15 cellular contexts compared by ENCODE assay signal in the genomic region with DNA sequence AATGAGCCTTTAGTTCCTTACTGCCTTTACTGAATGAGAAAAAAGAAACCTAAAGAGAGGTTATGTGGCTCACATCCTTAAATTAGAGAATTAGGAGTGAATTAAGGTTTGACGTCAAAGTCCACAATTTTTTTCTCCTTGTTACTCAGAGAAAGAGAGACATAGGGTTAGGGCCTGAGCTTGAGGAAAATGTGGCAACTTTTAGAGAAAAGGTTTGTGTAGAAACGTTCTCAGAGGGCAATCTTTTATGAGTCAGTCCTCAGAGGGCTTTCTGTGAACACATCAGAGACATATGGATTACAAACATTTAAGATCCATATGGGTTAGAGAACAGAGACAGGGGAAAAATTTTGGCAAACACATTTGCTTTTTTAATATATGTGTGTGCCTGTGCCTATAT.
DNase-seq lines count a peak whose midpoint lies in the region; ATAC-seq, FAIRE-seq and TF ChIP-seq lines count a peak whose summit lies in the region.
"Had no signal": no experiment of that assay in that cellular context is flagged by ENCODE, and none has a peak within 500 bp of the region (broad histone marks: within the 10 kb centered on the region; RNA-seq: fewer than 3 reads in every experiment).

No MANE protein-coding gene starts in this region.

- H2AK9ac ChIP-seq in IMR-90 (replicated peaks; ENCODE audit: low read depth, low read length, poor library complexity), result no peak overlapping the region

- no TSS peak for BruUV-seq in IMR-90 (replicated peaks; lab: Mats Ljungman, UMichigan)

- H3K36me3 Mint-ChIP-seq in astrocyte (ENCODE audit: low read depth, unreplicated experiment), result peaks cover under 1% of the 10 kb centered on the region
- H3K36me3 Mint-ChIP-seq: CD14-positive monocyte; CD4-positive, alpha-beta memory T cell had no signal

- peaks cover 5% of the 10 kb centered on the region for H3K9me3 Mint-ChIP-seq in astrocyte (ENCODE audit: unreplicated experiment)

- no peak overlapping the region for H3K56ac ChIP-seq in IMR-90 (ENCODE audit: extremely low read depth, insufficient read depth, low read length)

- ATAC-seq in IMR-90 (ENCODE audit: low read depth) (no peak), omental fat pad (ENCODE audit: low FRiP score) (no peak), heart right ventricle (no peak)

- CTCF ChIA-PET in IMR-90 (lab: Yijun Ruan, JAX), result no interaction called here

- no peaks in the 10 kb centered on the region for H3K36me3 ChIP-seq in IMR-90 (ENCODE audit: control insufficient read depth, insufficient read depth, low read length)
- H3K36me3 ChIP-seq in astrocyte (ENCODE audit: insufficient read depth, low read length), result no peaks in the 10 kb centered on the region
- no peaks in the 10 kb centered on the region for H3K36me3 ChIP-seq in smooth muscle cell (ENCODE audit: low read depth)
- no peaks in the 10 kb centered on the region for H3K36me3 ChIP-seq in heart right ventricle
- H3K36me3 ChIP-seq in uterus, result no peaks in the 10 kb centered on the region
- H3K36me3 ChIP-seq: BLaER1, HAP-1 had no signal

- in situ Hi-C loops in IMR-90 (cut with MboI; ENCODE audit: low sequenced_read_pairs), result no loop called here

- H3K79me2 ChIP-seq in astrocyte (ENCODE audit: insufficient read depth, low read length), result no peaks in the 10 kb centered on the region
- H3K79me2 ChIP-seq in smooth muscle cell (ENCODE audit: low read depth), result no peaks in the 10 kb centered on the region

- no peaks in the 10 kb centered on the region; the same call in 1 of the 2 replicates for H3K9me1 ChIP-seq in IMR-90 (ENCODE audit: insufficient read depth, low read length)

- peaks cover 59% of the 10 kb centered on the region for H3K4me1 Mint-ChIP-seq in astrocyte (ENCODE audit: low read depth, unreplicated experiment)
- H3K4me1 Mint-ChIP-seq: CD14-positive monocyte had no signal

- TF ChIP-seq RAD21 in IMR-90 (IDR thresholded peaks at IDR 0.05; ENCODE audit: low read length), result no peak

- no peak overlapping the region for H3K27ac ChIP-seq in IMR-90 (ENCODE audit: insufficient read depth, low read length)
- no peak overlapping the region for H3K27ac ChIP-seq in astrocyte (ENCODE audit: low read depth, low read length)
- peak overlapping the region; percentile 96 for H3K27ac ChIP-seq in smooth muscle cell (ENCODE audit: low read depth)
- no peak overlapping the region for H3K27ac ChIP-seq in heart right ventricle
- H3K27ac ChIP-seq in uterus, result no peak overlapping the region
- H3K27ac ChIP-seq: BLaER1 had no signal

- dilution Hi-C loops in IMR-90 (cut with HindIII; ENCODE audit: low sequenced_read_pairs, unreplicated experiment), result no loop called here

- H3K27ac Mint-ChIP-seq in astrocyte (ENCODE audit: unreplicated experiment), result peak overlapping the region; percentile 55
- H3K27ac Mint-ChIP-seq: CD14-positive monocyte had no signal

- WGBS in IMR-90 (ENCODE audit: extremely low coverage in 2 of 2, insufficient read length in 1 of 2), 2 experiments, result no CpG with 5 or more reads among the region's 2 CpGs
- 10% methylated on average over 2 of the region's 2 CpGs for WGBS in smooth muscle cell (ENCODE audit: low lambda C conversion rate)
- WGBS in heart right ventricle, 2 donors, result 90 to 91% methylated on average over 2 of the region's 2 CpGs

- H4K20me1 ChIP-seq in IMR-90 (ENCODE audit: insufficient read depth, low read length) (no peaks in the 10 kb centered on the region), astrocyte (ENCODE audit: insufficient read depth, low read length) (no peaks in the 10 kb centered on the region), smooth muscle cell (ENCODE audit: low read depth) (no peaks in the 10 kb centered on the region)
- H4K20me1 ChIP-seq: BLaER1 had no signal

- TF ChIP-seq POLR2A in IMR-90 (IDR thresholded peaks at IDR 0.05; ENCODE audit: low read depth, low read length) (no peak), uterus (IDR thresholded peaks at IDR 0.05) (no peak)

- POLR2A ChIA-PET in IMR-90 (lab: Charles Lee; ENCODE audit: unreplicated experiment), result interaction anchor here (0.7 kb wide), 1 partner anchor 219 kb away, joined by 4 read pairs; no protein-coding TSS in a partner anchor

- H3K27me3 ChIP-seq in IMR-90 (ENCODE audit: control insufficient read depth, insufficient read depth, low read length) (no peaks in the 10 kb centered on the region), astrocyte (ENCODE audit: insufficient read depth, low read length) (no peaks in the 10 kb centered on the region), smooth muscle cell (ENCODE audit: low read depth) (no peaks in the 10 kb centered on the region), heart right ventricle (no peaks in the 10 kb centered on the region), uterus (no peaks in the 10 kb centered on the region)
- H3K27me3 ChIP-seq: BLaER1 had no signal

- H4K5ac ChIP-seq in IMR-90 (ENCODE audit: low read depth, low read length), result no peak overlapping the region

- TF ChIP-seq CTCF in IMR-90 (conservative IDR thresholded peaks at IDR 0.05; ENCODE audit: low read depth, low read length), result no peak
- TF ChIP-seq CTCF in astrocyte (IDR thresholded peaks at IDR 0.05; ENCODE audit: insufficient read depth, low read depth, low read length), result no peak
- TF ChIP-seq CTCF in smooth muscle cell (IDR thresholded peaks at IDR 0.05; ENCODE audit: borderline replicate concordance, insufficient read depth, poor library complexity, severe bottlenecking), result no peak
- no peak for TF ChIP-seq CTCF in omental fat pad (IDR thresholded peaks at IDR 0.05)
- no peak for TF ChIP-seq CTCF in heart right ventricle (IDR thresholded peaks at IDR 0.05)
- TF ChIP-seq CTCF in uterus (IDR thresholded peaks at IDR 0.05), result no peak

- no peak overlapping the region for H2BK5ac ChIP-seq in IMR-90 (ENCODE audit: low read depth, low read length, poor library complexity, severe bottlenecking)

- no peak overlapping the region for H2BK20ac ChIP-seq in IMR-90 (ENCODE audit: low read depth, low read length)

- H3F3A ChIP-seq in smooth muscle cell (ENCODE audit: low read depth), result peaks cover 21% of the 10 kb centered on the region

- peaks cover 8% of the 10 kb centered on the region for H3K4me1 ChIP-seq in IMR-90 (ENCODE audit: control insufficient read depth, insufficient read depth, low read length)
- H3K4me1 ChIP-seq in astrocyte (ENCODE audit: insufficient read depth, low read length), result peaks cover 38% of the 10 kb centered on the region
- peaks cover 19% of the 10 kb centered on the region for H3K4me1 ChIP-seq in smooth muscle cell (ENCODE audit: low read depth)
- peaks cover 0 to 23% (median 7%) of the 10 kb centered on the region in 9 donors for H3K4me1 ChIP-seq in heart right ventricle
- no peaks in the 10 kb centered on the region for H3K4me1 ChIP-seq in uterus
- H3K4me1 ChIP-seq: BLaER1, HAP-1 had no signal

- H3K9ac ChIP-seq in IMR-90 (ENCODE audit: low read depth, low read length) (no peak overlapping the region), astrocyte (ENCODE audit: low read length) (no peak overlapping the region), smooth muscle cell (ENCODE audit: low read depth) (no peak overlapping the region)
- H3K9ac ChIP-seq: BLaER1 had no signal

- H3K9me3 ChIP-seq in IMR-90 (ENCODE audit: control insufficient read depth, insufficient read depth, low read length) (peaks cover 1% of the 10 kb centered on the region), astrocyte (ENCODE audit: insufficient read depth, low read depth, low read length) (no peaks in the 10 kb centered on the region), smooth muscle cell (replicated peaks; ENCODE audit: low read depth) (no peaks in the 10 kb centered on the region), heart right ventricle (peaks cover 0 to 3% (median 0%) of the 10 kb centered on the region in 11 donors), uterus (no peaks in the 10 kb centered on the region)
- H3K9me3 ChIP-seq: BLaER1, HAP-1 had no signal

- H2AK5ac ChIP-seq in IMR-90 (ENCODE audit: low read depth, low read length), result no peak overlapping the region

- H3K18ac ChIP-seq in IMR-90 (ENCODE audit: low read depth, low read length), result no peak overlapping the region

- H3K4me3 Mint-ChIP-seq in astrocyte (ENCODE audit: unreplicated experiment), result no peak overlapping the region
- H3K4me3 Mint-ChIP-seq: CD14-positive monocyte; CD4-positive, alpha-beta memory T cell had no signal

- FAIRE-seq in astrocyte (lab: Jason Lieb, UNC), result no peak

- H3K23ac ChIP-seq in IMR-90 (ENCODE audit: low read depth, low read length), result no peak overlapping the region

- H2AFZ ChIP-seq in IMR-90 (replicated peaks; ENCODE audit: low read length, poor library complexity) (no peak overlapping the region), astrocyte (ENCODE audit: low read depth, low read length) (no peak overlapping the region), smooth muscle cell (ENCODE audit: low read depth) (no peak overlapping the region)

- no peak overlapping the region for H2BK120ac ChIP-seq in IMR-90 (ENCODE audit: low read depth, low read length)

- H3K4me3 ChIP-seq in IMR-90 (ENCODE audit: insufficient read depth, low read depth, low read length), result no peak overlapping the region
- no peak overlapping the region for H3K4me3 ChIP-seq in astrocyte (ENCODE audit: insufficient read depth, low read depth, low read length)
- H3K4me3 ChIP-seq in smooth muscle cell, result no peak overlapping the region
- H3K4me3 ChIP-seq in heart right ventricle, result no peak overlapping the region
- H3K4me3 ChIP-seq in uterus, result no peak overlapping the region
- H3K4me3 ChIP-seq: BLaER1, HAP-1 had no signal

- H3K14ac ChIP-seq in IMR-90 (replicated peaks; ENCODE audit: low read depth, low read length), result no peak overlapping the region

- intact Hi-C loops in IMR-90 (cut with micrococcal nuclease), result no loop called here
- intact Hi-C loops in heart right ventricle (cut with DNase I), result no loop called here
- intact Hi-C loops in uterus (cut with DNase I; ENCODE audit: low total_unique reads), result no loop called here

- no peak overlapping the region for H4K91ac ChIP-seq in IMR-90 (ENCODE audit: insufficient read depth, low read depth, low read length)

- no peak overlapping the region for H4K8ac ChIP-seq in IMR-90 (ENCODE audit: low read depth in 2 of 2, low read length in 2 of 2)

- DNase-seq in IMR-90 (no peak), astrocyte (ENCODE audit: low read depth) (no peak), iris pigment epithelial cell (ENCODE audit: low read depth) (peak; percentile 65), smooth muscle cell (lab: John Stamatoyannopoulos, UW; ENCODE audit: unreplicated experiment) (no peak), omental fat pad (ENCODE audit: low spot score) (no peak), heart right ventricle (no peak), uterus (no peak)
- DNase-seq: 8988T; CD4-positive, alpha-beta memory T cell; DMS153; DMS79; GDM1 had no signal

- no peaks in the 10 kb centered on the region for H3K79me1 ChIP-seq in IMR-90 (ENCODE audit: low read depth in 1 of 2, low read length in 2 of 2)

- H3K4me2 ChIP-seq in IMR-90 (ENCODE audit: low read depth, low read length) (no peak overlapping the region), astrocyte (ENCODE audit: low read length) (no peak overlapping the region), smooth muscle cell (peak overlapping the region; percentile 21)
- H3K4me2 ChIP-seq: BLaER1 had no signal

- 0 out of 2 replicates have a peak overlapping the region, but pooled peaks have one; percentile 7 for H3K4ac ChIP-seq in IMR-90 (ENCODE audit: low read depth, low read length)

- no peak overlapping the region; the same call in 2 of the 3 replicates for H2BK15ac ChIP-seq in IMR-90 (ENCODE audit: low read depth, low read length)

- H3K27me3 Mint-ChIP-seq in astrocyte (ENCODE audit: low read depth, unreplicated experiment), result no peaks in the 10 kb centered on the region
